ENCODE assay signal across 19 cellular contexts in the genomic region with DNA sequence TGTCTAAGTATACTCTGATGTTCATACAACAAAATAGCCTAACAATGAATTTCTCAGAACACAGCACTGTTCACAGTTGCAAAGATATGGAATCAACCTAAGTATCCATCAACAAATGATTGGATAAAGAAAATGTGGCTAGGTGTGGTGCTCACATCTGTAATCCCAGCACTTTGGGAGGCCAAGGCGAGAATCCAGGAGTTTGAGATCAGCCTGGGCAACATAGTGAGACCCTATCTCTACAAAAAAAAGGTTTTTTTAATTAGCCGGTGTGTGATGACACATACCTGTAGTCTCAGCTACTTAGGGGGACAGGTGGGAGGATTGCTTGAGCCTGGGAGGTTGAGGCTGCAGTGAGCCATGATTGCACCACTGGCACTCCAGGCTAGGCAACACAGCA. TPM values are rescaled to one million over a fixed set of nuclear protein-coding genes. Genes with fewer than 3 reads are reported as not detected.
DNase-seq lines count a peak whose midpoint lies in the region; ATAC-seq and TF ChIP-seq lines count a peak whose summit lies in the region.
"Had no signal": no experiment of that assay in that cellular context is flagged by ENCODE, and none has a peak within 500 bp of the region (broad histone marks: within the 10 kb centered on the region; RNA-seq: fewer than 3 reads in every experiment).

No MANE protein-coding gene starts in this region.

- peaks cover 74% of the 10 kb centered on the region for H3K4me1 Mint-ChIP-seq in activated CD8-positive, alpha-beta memory T cell treated with anti-CD3 and anti-CD28 coated beads, Interleukin-2, amount 10 ng/mL, durations not matched to agents 7 days and 5 days
- peaks cover 70% of the 10 kb centered on the region for H3K4me1 Mint-ChIP-seq in activated naive CD8-positive, alpha-beta T cell treated with anti-CD3 and anti-CD28 coated beads, Interleukin-2, amount 10 ng/mL, durations not matched to agents 7 days and 5 days
- peaks cover 75% of the 10 kb centered on the region for H3K4me1 Mint-ChIP-seq in stimulated activated effector memory CD8-positive, alpha-beta T cell treated with anti-CD3 and anti-CD28 coated beads, Interleukin-12 subunit alpha, Interleukin-12 subunit beta, amount 100 ng/mL, for 72 hours
- no peaks in the 10 kb centered on the region for H3K4me1 Mint-ChIP-seq in glutamatergic neuron (ENCODE audit: low read depth, unreplicated experiment)

- H3K9me3 ChIP-seq in KOPT-K1 (ENCODE audit: insufficient read depth, low read length, poor library complexity, severe bottlenecking) = no peaks in the 10 kb centered on the region
- H3K9me3 ChIP-seq: prostate gland, sigmoid colon, SK-N-SH, upper lobe of left lung had no signal

- CTCF ChIA-PET in activated CD8-positive, alpha-beta memory T cell treated with anti-CD3 and anti-CD28 coated beads, Interleukin-2, amount 10 ng/mL, durations not matched to agents 7 days and 5 days (lab: Charles Lee) = interaction anchor here (1.0 to 1.6 kb wide), 2 partner anchors 9 to 121 kb away, joined by 3 to 5 read pairs; no protein-coding TSS in a partner anchor

- ATAC-seq in activated CD8-positive, alpha-beta memory T cell treated with anti-CD3 and anti-CD28 coated beads, Interleukin-2, amount 10 ng/mL, durations not matched to agents 7 days and 5 days = no peak
- no peak for ATAC-seq in activated naive CD8-positive, alpha-beta T cell treated with anti-CD3 and anti-CD28 coated beads, Interleukin-2, amount 10 ng/mL, durations not matched to agents 7 days and 5 days (ENCODE audit: low read depth)
- ATAC-seq in stimulated activated effector memory CD8-positive, alpha-beta T cell treated with anti-CD3 and anti-CD28 coated beads, Interleukin-12 subunit alpha, Interleukin-12 subunit beta, amount 100 ng/mL, for 72 hours = no peak
- ATAC-seq in GM18870 (IDR thresholded peaks at IDR 0.05; ENCODE audit: unreplicated experiment) = no peak
- ATAC-seq: activated naive CD4-positive, alpha-beta T cell treated with anti-CD3 and anti-CD28 coated beads, Interleukin-2, amount 50 U/mL, for 72 hours had no signal

- peak; percentile 23 for DNase-seq in activated CD8-positive, alpha-beta memory T cell treated with anti-CD3 and anti-CD28 coated beads, Interleukin-2, amount 10 ng/mL, durations not matched to agents 7 days and 5 days
- DNase-seq in activated CD8-positive, alpha-beta memory T cell treated with anti-CD3 and anti-CD28 coated beads for 24 hours = no peak
- DNase-seq in activated naive CD8-positive, alpha-beta T cell treated with anti-CD3 and anti-CD28 coated beads, Interleukin-2, amount 10 ng/mL, durations not matched to agents 7 days and 5 days = no peak
- no peak for DNase-seq in stimulated activated effector memory CD8-positive, alpha-beta T cell treated with anti-CD3 and anti-CD28 coated beads, Interleukin-12 subunit alpha, Interleukin-12 subunit beta, amount 100 ng/mL, for 72 hours (ENCODE audit: low spot score in 2 of 2)
- no peak for DNase-seq in NCI-H187 (lab: John Stamatoyannopoulos, UW)
- no peak for DNase-seq in glutamatergic neuron
- DNase-seq: activated CD4-positive, alpha-beta memory T cell treated with anti-CD3 and anti-CD28 coated beads for 36 hours; activated CD4-positive, CD25-positive, alpha-beta regulatory T cell; AML-193; Calu3; NCI-H1048; NCI-H1930; sigmoid colon; SK-N-SH; upper lobe of left lung had no signal

- H3K27ac ChIP-seq in KOPT-K1 (ENCODE audit: low read depth, low read length, poor library complexity, severe bottlenecking) = peak overlapping the region; percentile 57
- H3K27ac ChIP-seq: prostate gland, sigmoid colon, upper lobe of left lung had no signal

- POLR2A ChIA-PET in activated naive CD8-positive, alpha-beta T cell treated with anti-CD3 and anti-CD28 coated beads, Interleukin-2, amount 10 ng/mL, durations not matched to agents 7 days and 5 days (lab: Charles Lee) = interaction anchor here (1.4 kb wide), 1 partner anchor 121 kb away, joined by 3 read pairs; no protein-coding TSS in a partner anchor

- no peak for TF ChIP-seq CTCF in glutamatergic neuron (IDR thresholded peaks at IDR 0.05; ENCODE audit: partially characterized antibody, unreplicated experiment)

- no peaks in the 10 kb centered on the region for H3K9me3 Mint-ChIP-seq in activated CD8-positive, alpha-beta memory T cell treated with anti-CD3 and anti-CD28 coated beads, Interleukin-2, amount 10 ng/mL, durations not matched to agents 7 days and 5 days (ENCODE audit: low read depth)
- H3K9me3 Mint-ChIP-seq in activated naive CD8-positive, alpha-beta T cell treated with anti-CD3 and anti-CD28 coated beads, Interleukin-2, amount 10 ng/mL, durations not matched to agents 7 days and 5 days = no peaks in the 10 kb centered on the region
- no peaks in the 10 kb centered on the region for H3K9me3 Mint-ChIP-seq in stimulated activated effector memory CD8-positive, alpha-beta T cell treated with anti-CD3 and anti-CD28 coated beads, Interleukin-12 subunit alpha, Interleukin-12 subunit beta, amount 100 ng/mL, for 72 hours
- H3K9me3 Mint-ChIP-seq in glutamatergic neuron (ENCODE audit: unreplicated experiment) = no peaks in the 10 kb centered on the region
- H3K9me3 Mint-ChIP-seq: activated CD4-positive, alpha-beta memory T cell treated with anti-CD3 and anti-CD28 coated beads for 36 hours; activated naive CD4-positive, alpha-beta T cell treated with anti-CD3 and anti-CD28 coated beads, Interleukin-2, amount 50 U/mL, for 72 hours had no signal

- H3K27ac Mint-ChIP-seq in activated CD8-positive, alpha-beta memory T cell treated with anti-CD3 and anti-CD28 coated beads, Interleukin-2, amount 10 ng/mL, durations not matched to agents 7 days and 5 days = peak overlapping the region; percentile 80
- H3K27ac Mint-ChIP-seq in activated naive CD8-positive, alpha-beta T cell treated with anti-CD3 and anti-CD28 coated beads, Interleukin-2, amount 10 ng/mL, durations not matched to agents 7 days and 5 days = peak overlapping the region; percentile 82
- H3K27ac Mint-ChIP-seq in stimulated activated effector memory CD8-positive, alpha-beta T cell treated with anti-CD3 and anti-CD28 coated beads, Interleukin-12 subunit alpha, Interleukin-12 subunit beta, amount 100 ng/mL, for 72 hours = no peak overlapping the region
- no peak overlapping the region for H3K27ac Mint-ChIP-seq in glutamatergic neuron (ENCODE audit: unreplicated experiment)
- H3K27ac Mint-ChIP-seq: activated CD4-positive, alpha-beta memory T cell treated with anti-CD3 and anti-CD28 coated beads for 36 hours had no signal

- peaks cover 41% of the 10 kb centered on the region for H3K36me3 Mint-ChIP-seq in activated CD8-positive, alpha-beta memory T cell treated with anti-CD3 and anti-CD28 coated beads, Interleukin-2, amount 10 ng/mL, durations not matched to agents 7 days and 5 days
- peaks cover 52% of the 10 kb centered on the region for H3K36me3 Mint-ChIP-seq in activated naive CD8-positive, alpha-beta T cell treated with anti-CD3 and anti-CD28 coated beads, Interleukin-2, amount 10 ng/mL, durations not matched to agents 7 days and 5 days
- peaks cover 41% of the 10 kb centered on the region for H3K36me3 Mint-ChIP-seq in stimulated activated effector memory CD8-positive, alpha-beta T cell treated with anti-CD3 and anti-CD28 coated beads, Interleukin-12 subunit alpha, Interleukin-12 subunit beta, amount 100 ng/mL, for 72 hours
- peaks cover 4% of the 10 kb centered on the region for H3K36me3 Mint-ChIP-seq in glutamatergic neuron (ENCODE audit: unreplicated experiment)

- peaks cover 64% of the 10 kb centered on the region for H3K36me3 ChIP-seq in KOPT-K1 (ENCODE audit: insufficient read depth, low read length)
- H3K36me3 ChIP-seq: prostate gland had no signal

- no peaks in the 10 kb centered on the region for H3K27me3 Mint-ChIP-seq in activated CD8-positive, alpha-beta memory T cell treated with anti-CD3 and anti-CD28 coated beads, Interleukin-2, amount 10 ng/mL, durations not matched to agents 7 days and 5 days
- H3K27me3 Mint-ChIP-seq in activated naive CD8-positive, alpha-beta T cell treated with anti-CD3 and anti-CD28 coated beads, Interleukin-2, amount 10 ng/mL, durations not matched to agents 7 days and 5 days = no peaks in the 10 kb centered on the region
- H3K27me3 Mint-ChIP-seq in glutamatergic neuron (ENCODE audit: unreplicated experiment) = no peaks in the 10 kb centered on the region
- H3K27me3 Mint-ChIP-seq: activated CD4-positive, alpha-beta memory T cell treated with anti-CD3 and anti-CD28 coated beads for 36 hours had no signal

- H3K4me3 Mint-ChIP-seq in activated CD8-positive, alpha-beta memory T cell treated with anti-CD3 and anti-CD28 coated beads, Interleukin-2, amount 10 ng/mL, durations not matched to agents 7 days and 5 days = no peak overlapping the region
- H3K4me3 Mint-ChIP-seq in activated naive CD8-positive, alpha-beta T cell treated with anti-CD3 and anti-CD28 coated beads, Interleukin-2, amount 10 ng/mL, durations not matched to agents 7 days and 5 days = no peak overlapping the region
- H3K4me3 Mint-ChIP-seq in stimulated activated effector memory CD8-positive, alpha-beta T cell treated with anti-CD3 and anti-CD28 coated beads, Interleukin-12 subunit alpha, Interleukin-12 subunit beta, amount 100 ng/mL, for 72 hours = peak overlapping the region; percentile 21
- no peak overlapping the region for H3K4me3 Mint-ChIP-seq in glutamatergic neuron (ENCODE audit: unreplicated experiment)
- H3K4me3 Mint-ChIP-seq: activated CD4-positive, alpha-beta memory T cell treated with anti-CD3 and anti-CD28 coated beads for 36 hours had no signal

RNA-seq across cellular contexts. Expression of gene IFNAR2, which starts 10.7 kb away (rescaled TPM):
- 10 to 100 TPM; 45.8 to 54.9 TPM for total RNA-seq in activated CD8-positive, alpha-beta memory T cell treated with anti-CD3 and anti-CD28 coated beads, Interleukin-2, amount 10 ng/mL, durations not matched to agents 7 days and 5 days
- 10 to 100 TPM; 68.3 to 77.6 TPM for total RNA-seq in activated naive CD8-positive, alpha-beta T cell treated with anti-CD3 and anti-CD28 coated beads, Interleukin-2, amount 10 ng/mL, durations not matched to agents 7 days and 5 days
- 6.9 TPM for total RNA-seq in glutamatergic neuron (ENCODE audit: unreplicated experiment)

RNA-seq across cellular contexts. Expression of gene IL10RB, which starts 25.8 kb away (rescaled TPM):
- 10 to 100 TPM; 30.9 to 34.9 TPM for total RNA-seq in activated CD8-positive, alpha-beta memory T cell treated with anti-CD3 and anti-CD28 coated beads, Interleukin-2, amount 10 ng/mL, durations not matched to agents 7 days and 5 days
- 10 to 100 TPM; 40.6 to 44.1 TPM for total RNA-seq in activated naive CD8-positive, alpha-beta T cell treated with anti-CD3 and anti-CD28 coated beads, Interleukin-2, amount 10 ng/mL, durations not matched to agents 7 days and 5 days
- total RNA-seq in glutamatergic neuron (ENCODE audit: unreplicated experiment) = 4.7 TPM

Comparison
In these comparisons a context has a peak if more than half of its experiments do, and no peak if none do; other contexts are left out.
1. H3K27ac Mint-ChIP-seq: peak in activated CD8-positive, alpha-beta memory T cell treated with anti-CD3 and anti-CD28 coated beads, Interleukin-2, amount 10 ng/mL, durations not matched to agents 7 days and 5 days (single experiment) and activated naive CD8-positive, alpha-beta T cell treated with anti-CD3 and anti-CD28 coated beads, Interleukin-2, amount 10 ng/mL, durations not matched to agents 7 days and 5 days (single experiment); none in stimulated activated effector memory CD8-positive, alpha-beta T cell treated with anti-CD3 and anti-CD28 coated beads, Interleukin-12 subunit alpha, Interleukin-12 subunit beta, amount 100 ng/mL, for 72 hours (single experiment) and glutamatergic neuron (single experiment).